ENCODE assay signal across 11 cellular contexts in genomic region chr5:50553560-50553984, GRCh38.
DNase-seq lines count a peak whose midpoint lies in the region; ATAC-seq and TF ChIP-seq lines count a peak whose summit lies in the region.
"Had no signal": no experiment of that assay in that cellular context is flagged by ENCODE, and none has a peak within 500 bp of the region (broad histone marks: within the 10 kb centered on the region; RNA-seq: fewer than 3 reads in every experiment).

No MANE protein-coding gene starts in this region.

- no peaks in the 10 kb centered on the region for H4K20me1 ChIP-seq in GM23248 (ENCODE audit: insufficient read depth)
- H4K20me1 ChIP-seq: BLaER1 had no signal

- CTCF ChIA-PET in GM10248 (lab: Yijun Ruan, JAX), result no interaction called here

- peak; percentile 2 for DNase-seq in A172 (ENCODE audit: low spot score)
- DNase-seq in GM23248, result no peak
- no peak for DNase-seq in SK-N-MC (ENCODE audit: low read depth, low spot score)
- DNase-seq in islet precursor cell, result peak; percentile 85
- DNase-seq in NCI-H526 treated with DMSO at 0.1 percent for 48 hours (lab: John Stamatoyannopoulos, UW), result no peak
- no peak for DNase-seq in GM10248 (ENCODE audit: extremely low spot score)
- DNase-seq in vagina (ENCODE audit: extremely low spot score in 2 of 2), result no peak

- H3K9me2 ChIP-seq in GM23248 (ENCODE audit: insufficient read depth), result no peaks in the 10 kb centered on the region

- H3K4me1 ChIP-seq in GM23248 (ENCODE audit: insufficient read depth) (no peaks in the 10 kb centered on the region), vagina (no peaks in the 10 kb centered on the region)

- H3K27me3 ChIP-seq in GM23248 (replicated peaks; ENCODE audit: insufficient read depth), result no peaks in the 10 kb centered on the region
- no peaks in the 10 kb centered on the region for H3K27me3 ChIP-seq in vagina
- H3K27me3 ChIP-seq: BLaER1 had no signal

- no peaks in the 10 kb centered on the region for H3K36me3 ChIP-seq in GM23248 (ENCODE audit: low read depth)
- no peaks in the 10 kb centered on the region for H3K36me3 ChIP-seq in SK-N-MC (ENCODE audit: insufficient read depth, low read length)
- H3K36me3 ChIP-seq in vagina, result no peaks in the 10 kb centered on the region
- H3K36me3 ChIP-seq: BLaER1 had no signal

- POLR2A ChIA-PET in GM10248 (lab: Yijun Ruan, JAX), result no interaction called here

- in situ Hi-C loops in GM23248 (cut with MboI), result no loop called here

- H3K9me3 ChIP-seq in GM23248 (ENCODE audit: low read depth), result no peaks in the 10 kb centered on the region
- no peaks in the 10 kb centered on the region for H3K9me3 ChIP-seq in SK-N-MC (ENCODE audit: low read depth, low read length)
- no peaks in the 10 kb centered on the region for H3K9me3 ChIP-seq in vagina
- H3K9me3 ChIP-seq: BLaER1 had no signal

- no peak overlapping the region for H3K9ac ChIP-seq in GM23248
- H3K9ac ChIP-seq in SK-N-MC (ENCODE audit: insufficient read length), result no peak overlapping the region
- H3K9ac ChIP-seq: BLaER1 had no signal

- H2AFZ ChIP-seq in GM23248, result peak overlapping the region; percentile 48; the same call in 1 of the 2 replicates

- H3K27ac ChIP-seq in GM23248 (no peak overlapping the region), SK-N-MC (no peak overlapping the region), vagina (no peak overlapping the region)
- H3K27ac ChIP-seq: BLaER1 had no signal

- no peak for ATAC-seq in GM18861 (IDR thresholded peaks at IDR 0.05; ENCODE audit: unreplicated experiment)
- ATAC-seq: HepG2 had no signal

- TF ChIP-seq CTCF in GM10248 (IDR thresholded peaks at IDR 0.05; ENCODE audit: control extremely low read depth, extremely low read depth, low read depth, missing control alignments) (no peak), vagina (IDR thresholded peaks at IDR 0.05) (no peak)

- H3K4me3 ChIP-seq in GM23248, result no peak overlapping the region
- H3K4me3 ChIP-seq in SK-N-MC, result peak overlapping the region; percentile 43; the same call in 1 of the 2 replicates
- H3K4me3 ChIP-seq in vagina, result no peak overlapping the region
- H3K4me3 ChIP-seq: BLaER1, skin epidermis had no signal

- H3K79me2 ChIP-seq in GM23248 (ENCODE audit: insufficient read depth), result no peaks in the 10 kb centered on the region

- no peak overlapping the region for H3K4me2 ChIP-seq in GM23248 (ENCODE audit: unreplicated experiment)
- H3K4me2 ChIP-seq: BLaER1 had no signal

- no peak for TF ChIP-seq POLR2A in vagina (IDR thresholded peaks at IDR 0.05)

- H3F3A ChIP-seq in GM23248 (ENCODE audit: insufficient read depth), result no peaks in the 10 kb centered on the region

- intact Hi-C loops in vagina (cut with DNase I), result no loop called here

- 31 to 33% methylated on average over 4 of the region's 4 CpGs for WGBS in GM23248 (ENCODE audit: low coverage in 1 of 2, low lambda C conversion rate in 2 of 2, missing lambda C conversion rate in 2 of 2), 2 experiments

Comparison
In these comparisons a context has a peak if more than half of its experiments do, and no peak if none do; other contexts are left out.
1. DNase-seq: peak in A172 (single experiment) and islet precursor cell (single experiment); none in GM23248 (single experiment), SK-N-MC (single experiment), NCI-H526 treated with DMSO at 0.1 percent for 48 hours (single experiment), GM10248 (single experiment) and vagina (0 of 2).